12 cellular contexts compared by ENCODE assay signal in the genomic region with DNA sequence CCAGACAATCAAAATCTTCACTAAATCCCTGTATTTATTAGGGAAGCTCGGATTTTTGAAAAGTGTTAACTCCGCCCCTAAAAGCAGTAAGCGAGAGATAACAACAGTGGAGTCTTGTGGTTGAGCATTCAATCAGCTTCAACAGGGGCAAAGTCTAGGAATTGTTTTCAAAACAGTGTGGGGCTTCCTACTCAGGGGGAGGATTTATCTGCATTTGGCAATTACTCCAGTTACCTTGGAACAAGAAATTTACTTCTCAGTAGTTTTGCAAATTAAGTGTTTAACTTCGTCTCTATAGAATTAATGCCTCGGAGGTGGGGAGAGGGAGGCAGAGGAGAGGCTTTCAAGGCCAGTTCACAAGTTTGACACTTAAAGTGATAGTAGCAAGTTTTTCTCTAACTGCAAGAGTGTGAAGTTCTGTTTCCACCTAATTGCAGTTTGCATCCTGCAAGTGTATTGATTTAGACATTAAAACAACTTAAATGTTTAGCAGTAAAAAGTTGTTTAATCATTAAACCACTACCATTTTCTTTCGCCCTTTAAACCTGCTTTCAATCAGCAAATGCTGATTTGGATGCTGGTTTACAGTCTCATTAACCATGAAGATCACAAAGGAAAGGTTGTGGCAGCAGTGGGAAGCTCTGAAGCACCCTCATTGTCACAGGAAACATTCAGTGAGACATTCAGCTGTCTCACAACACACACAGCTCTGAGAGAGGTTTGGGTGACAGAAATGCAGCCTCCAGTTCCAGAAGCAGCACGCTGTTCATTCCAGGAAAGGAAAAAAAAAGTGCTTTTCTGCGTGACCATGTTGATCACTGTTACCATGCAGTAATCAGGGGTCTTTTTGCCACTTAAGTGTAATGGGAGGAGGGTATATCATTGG.
DNase-seq lines count a peak whose midpoint lies in the region; ATAC-seq and TF ChIP-seq lines count a peak whose summit lies in the region.
"Had no signal": no experiment of that assay in that cellular context is flagged by ENCODE, and none has a peak within 500 bp of the region (broad histone marks: within the 10 kb centered on the region; RNA-seq: fewer than 3 reads in every experiment).

No MANE protein-coding gene starts in this region.

- CTCF ChIA-PET in activated CD4-positive, alpha-beta memory T cell treated with anti-CD3 and anti-CD28 coated beads for 36 hours (lab: Charles Lee): no interaction called here

- DNase-seq in HT-29 (ENCODE audit: low spot score): peak; percentile 75
- DNase-seq in colonic mucosa: peak; percentile 43
- DNase-seq in activated CD4-positive, alpha-beta memory T cell treated with anti-CD3 and anti-CD28 coated beads for 36 hours: no peak
- no peak for DNase-seq in OCI-M2 (lab: John Stamatoyannopoulos, UW; ENCODE audit: unreplicated experiment)
- no peak for DNase-seq in NCI-H82 treated with DMSO at 0.1 percent for 48 hours (lab: John Stamatoyannopoulos, UW; ENCODE audit: unreplicated experiment)
- DNase-seq: activated CD4-positive, alpha-beta T cell treated with anti-CD3 and anti-CD28 coated beads for 1 hour; DMS79 had no signal

- H3K9me3 Mint-ChIP-seq in nephron: no peaks in the 10 kb centered on the region
- H3K9me3 Mint-ChIP-seq in activated CD4-positive, alpha-beta memory T cell treated with anti-CD3 and anti-CD28 coated beads for 36 hours: no peaks in the 10 kb centered on the region
- H3K9me3 Mint-ChIP-seq: memory B cell had no signal

- H3F3A ChIP-seq in DOHH2 (ENCODE audit: control insufficient read depth, insufficient read depth): no peaks in the 10 kb centered on the region

- H3K9me2 ChIP-seq in DOHH2 (replicated peaks; ENCODE audit: control insufficient read depth, low read length): no peaks in the 10 kb centered on the region

- POLR2A ChIA-PET in activated CD4-positive, alpha-beta memory T cell treated with anti-CD3 and anti-CD28 coated beads for 36 hours (lab: Charles Lee): no interaction called here

- H3K27me3 Mint-ChIP-seq in nephron (ENCODE audit: low read depth): peaks cover 5% of the 10 kb centered on the region
- H3K27me3 Mint-ChIP-seq in activated CD4-positive, alpha-beta memory T cell treated with anti-CD3 and anti-CD28 coated beads for 36 hours: peaks cover 15% of the 10 kb centered on the region

- H3K27ac ChIP-seq in DOHH2 (ENCODE audit: low read depth, low read length): no peak overlapping the region
- H3K27ac ChIP-seq in colonic mucosa: peak overlapping the region; percentile 84

- peak overlapping the region; percentile 25; the same call in 1 of the 2 replicates for H3K4me2 ChIP-seq in DOHH2 (ENCODE audit: low read length)

- intact Hi-C loops in colonic mucosa (cut with DNase I): no loop called here
- intact Hi-C loops in activated CD4-positive, alpha-beta memory T cell treated with anti-CD3 and anti-CD28 coated beads for 36 hours (cut with micrococcal nuclease): no loop called here

- no peaks in the 10 kb centered on the region for H3K79me2 ChIP-seq in DOHH2 (ENCODE audit: control insufficient read depth, low read length)

- H3K27ac Mint-ChIP-seq in nephron: peak overlapping the region; percentile 50 to 98 (median 96)
- H3K27ac Mint-ChIP-seq in activated CD4-positive, alpha-beta memory T cell treated with anti-CD3 and anti-CD28 coated beads for 36 hours: no peak overlapping the region
- H3K27ac Mint-ChIP-seq: memory B cell had no signal

- H3K4me1 ChIP-seq in DOHH2 (ENCODE audit: control insufficient read depth, low read length) (peaks cover 10% of the 10 kb centered on the region), colonic mucosa (peaks cover 4% of the 10 kb centered on the region)

- TF ChIP-seq CTCF in DOHH2 (IDR thresholded peaks at IDR 0.05; ENCODE audit: low read depth, low read length, poor library complexity, severe bottlenecking) (no peak), colonic mucosa (IDR thresholded peaks at IDR 0.05) (no peak), nephron (IDR thresholded peaks at IDR 0.05; ENCODE audit: unreplicated experiment in 3 of 3) (no peak)

- H3K27me3 ChIP-seq in DOHH2 (ENCODE audit: control insufficient read depth, low read length) (peaks cover 21% of the 10 kb centered on the region), colonic mucosa (no peaks in the 10 kb centered on the region)
- H3K27me3 ChIP-seq: tibial nerve had no signal

- no peak for ATAC-seq in GM18858 (IDR thresholded peaks at IDR 0.05; ENCODE audit: unreplicated experiment)

- H3K36me3 ChIP-seq in DOHH2 (ENCODE audit: control insufficient read depth, low read length) (no peaks in the 10 kb centered on the region), colonic mucosa (no peaks in the 10 kb centered on the region)
- H3K36me3 ChIP-seq: tibial nerve had no signal

- H4K20me1 ChIP-seq in DOHH2 (ENCODE audit: control insufficient read depth, insufficient read depth, low read depth, low read length): no peaks in the 10 kb centered on the region

- peaks cover 25% of the 10 kb centered on the region for H3K36me3 Mint-ChIP-seq in nephron (ENCODE audit: low read depth)
- no peaks in the 10 kb centered on the region for H3K36me3 Mint-ChIP-seq in activated CD4-positive, alpha-beta memory T cell treated with anti-CD3 and anti-CD28 coated beads for 36 hours
- H3K36me3 Mint-ChIP-seq: memory B cell had no signal

- H3K9me3 ChIP-seq in DOHH2 (ENCODE audit: control insufficient read depth, insufficient read depth, low read length): no peaks in the 10 kb centered on the region
- no peaks in the 10 kb centered on the region for H3K9me3 ChIP-seq in colonic mucosa
- H3K9me3 ChIP-seq: tibial nerve had no signal

- no peak overlapping the region for H3K4me3 ChIP-seq in DOHH2 (ENCODE audit: low read length)
- H3K4me3 ChIP-seq in colonic mucosa: no peak overlapping the region
- H3K4me3 ChIP-seq: tibial nerve had no signal

- peak overlapping the region in 1 of 2 donors; percentile 66 for H3K9ac ChIP-seq in colonic mucosa (ENCODE audit: low read depth in 2 of 2, low read length in 2 of 2)

- peaks cover 52% of the 10 kb centered on the region for H3K4me1 Mint-ChIP-seq in nephron
- no peaks in the 10 kb centered on the region for H3K4me1 Mint-ChIP-seq in activated CD4-positive, alpha-beta memory T cell treated with anti-CD3 and anti-CD28 coated beads for 36 hours (ENCODE audit: low read depth)

- peak overlapping the region in 2 of 3 experiments; percentile 26 to 37 for H3K4me3 Mint-ChIP-seq in nephron
- no peak overlapping the region for H3K4me3 Mint-ChIP-seq in activated CD4-positive, alpha-beta memory T cell treated with anti-CD3 and anti-CD28 coated beads for 36 hours

Comparison
In these comparisons a context has a peak if more than half of its experiments do, and no peak if none do; other contexts are left out.
1. DNase-seq: peak in HT-29 (single experiment) and colonic mucosa (single experiment); none in activated CD4-positive, alpha-beta memory T cell treated with anti-CD3 and anti-CD28 coated beads for 36 hours (single experiment), OCI-M2 (single experiment) and NCI-H82 treated with DMSO at 0.1 percent for 48 hours (single experiment).